Comparison of ENCODE assay signal across 12 cellular contexts in genomic region chr11:91946397-91947090, GRCh38.
DNase-seq lines count a peak whose midpoint lies in the region; TF ChIP-seq lines count a peak whose summit lies in the region.
"Had no signal": no experiment of that assay in that cellular context is flagged by ENCODE, and none has a peak within 500 bp of the region (broad histone marks: within the 10 kb centered on the region; RNA-seq: fewer than 3 reads in every experiment).

No MANE protein-coding gene starts in this region.

- H3K4me1 Mint-ChIP-seq in glutamatergic neuron (ENCODE audit: low read depth, unreplicated experiment): peaks cover 40% of the 10 kb centered on the region
- H3K4me1 Mint-ChIP-seq: B cell had no signal

- peaks cover 7% of the 10 kb centered on the region for H3K9me3 Mint-ChIP-seq in glutamatergic neuron (ENCODE audit: unreplicated experiment)

- peak overlapping the region; percentile 83 for H3K27ac Mint-ChIP-seq in glutamatergic neuron (ENCODE audit: unreplicated experiment)
- H3K27ac Mint-ChIP-seq: B cell; effector memory CD8-positive, alpha-beta T cell; T-helper 1 cell treated with Interleukin-12 subunit alpha and Interleukin-12 subunit beta and Interleukin-4 antibody, amounts not matched to agents 30 μg/mL and 1 μg/mL, for 36 hours had no signal

- POLR2A ChIA-PET in HEK293T (lab: Yijun Ruan, JAX): no interaction called here

- peak; percentile 36 for DNase-seq in A172 (ENCODE audit: low spot score)
- peak; percentile 64 for DNase-seq in DMS 273 treated with DMSO at 0.1 percent for 48 hours (lab: John Stamatoyannopoulos, UW)
- peak; percentile 2 for DNase-seq in amniotic epithelial cell (ENCODE audit: low read depth)
- no peak for DNase-seq in glutamatergic neuron
- DNase-seq in HuH-7.5 (ENCODE audit: low spot score): no peak
- DNase-seq in SW 1271 (lab: John Stamatoyannopoulos, UW): no peak
- DNase-seq in UCSD-AML1 (lab: John Stamatoyannopoulos, UW; ENCODE audit: unreplicated experiment): no peak
- DNase-seq in HEK293T (ENCODE audit: extremely low spot score): no peak
- DNase-seq: effector memory CD8-positive, alpha-beta T cell; upper lobe of right lung had no signal

- peak overlapping the region; percentile 63 for H3K4me3 Mint-ChIP-seq in glutamatergic neuron (ENCODE audit: unreplicated experiment)
- H3K4me3 Mint-ChIP-seq: B cell; effector memory CD8-positive, alpha-beta T cell; T-helper 1 cell treated with Interleukin-12 subunit alpha and Interleukin-12 subunit beta and Interleukin-4 antibody, amounts not matched to agents 30 μg/mL and 1 μg/mL, for 36 hours had no signal

- H3K36me3 Mint-ChIP-seq in glutamatergic neuron (ENCODE audit: unreplicated experiment): no peaks in the 10 kb centered on the region

- no peaks in the 10 kb centered on the region for H3K27me3 Mint-ChIP-seq in glutamatergic neuron (ENCODE audit: unreplicated experiment)
- H3K27me3 Mint-ChIP-seq: B cell; effector memory CD8-positive, alpha-beta T cell had no signal

- CTCF ChIA-PET in HEK293T (lab: Yijun Ruan, JAX): no interaction called here

- TF ChIP-seq CTCF in glutamatergic neuron (IDR thresholded peaks at IDR 0.05; ENCODE audit: partially characterized antibody, unreplicated experiment): no peak

TF ChIP-seq in HEK293T, 16 proteins besides CTCF, POLR2A, EP300 and RAD21:
- TF ChIP-seq ZNF384 (IDR thresholded peaks at IDR 0.05) (no peak), HDGF (IDR thresholded peaks at IDR 0.05; ENCODE audit: borderline replicate concordance) (no peak), CTBP1 (IDR thresholded peaks at IDR 0.05; ENCODE audit: borderline replicate concordance) (no peak), LEF1 (IDR thresholded peaks at IDR 0.05; ENCODE audit: borderline replicate concordance) (no peak), ELF4 (IDR thresholded peaks at IDR 0.05) (no peak), TARDBP (IDR thresholded peaks at IDR 0.05) (no peak), FOXA1 (IDR thresholded peaks at IDR 0.05) (no peak), SP1 (IDR thresholded peaks at IDR 0.05) (no peak)

Comparison
In these comparisons a context has a peak if more than half of its experiments do, and no peak if none do; other contexts are left out.
1. DNase-seq: peak in A172 (single experiment), DMS 273 treated with DMSO at 0.1 percent for 48 hours (single experiment) and amniotic epithelial cell (single experiment); none in glutamatergic neuron (single experiment), HuH-7.5 (single experiment), SW 1271 (0 of 2), UCSD-AML1 (single experiment) and HEK293T (single experiment).